ENCODE assay signal across 8 cellular contexts in genomic region chr11:11022126-11022730, GRCh38.
DNase-seq lines count a peak whose midpoint lies in the region; ATAC-seq and TF ChIP-seq lines count a peak whose summit lies in the region.

No MANE protein-coding gene starts in this region.

- H3K9me3 ChIP-seq in fibroblast of lung (ENCODE audit: control insufficient read depth, insufficient read depth, low read depth, low read length): no peaks in the 10 kb centered on the region

- CTCF ChIA-PET in GM10248 (lab: Yijun Ruan, JAX): interaction anchor here (0.9 to 5.3 kb wide), 15 partner anchors 10 to 766 kb away, joined by 3 to 57 read pairs (median 7); no protein-coding TSS in a partner anchor
- CTCF ChIA-PET in activated CD4-positive, alpha-beta memory T cell treated with anti-CD3 and anti-CD28 coated beads for 36 hours (lab: Charles Lee): interaction anchor here (0.7 to 7.4 kb wide), 12 partner anchors 16 to 1425 kb away, joined by 3 to 83 read pairs (median 4); partner anchors contain the start of gene EIF4G2

- H3K4me1 Mint-ChIP-seq in activated CD4-positive, alpha-beta memory T cell treated with anti-CD3 and anti-CD28 coated beads for 36 hours (ENCODE audit: low read depth): no peaks in the 10 kb centered on the region

- no peaks in the 10 kb centered on the region for H3K27me3 ChIP-seq in fibroblast of lung (ENCODE audit: control insufficient read depth, insufficient read depth, low read length)

- H3K79me2 ChIP-seq in fibroblast of lung (ENCODE audit: control insufficient read depth, insufficient read depth, low read length): no peaks in the 10 kb centered on the region

- H3K36me3 Mint-ChIP-seq in activated CD4-positive, alpha-beta memory T cell treated with anti-CD3 and anti-CD28 coated beads for 36 hours: no peaks in the 10 kb centered on the region

- no peaks in the 10 kb centered on the region for H3K9me3 Mint-ChIP-seq in activated CD4-positive, alpha-beta memory T cell treated with anti-CD3 and anti-CD28 coated beads for 36 hours

- no peak overlapping the region for H3K4me2 ChIP-seq in fibroblast of lung (ENCODE audit: extremely low read depth, insufficient read depth, low read length)

- H3K27ac ChIP-seq in fibroblast of lung (ENCODE audit: insufficient read depth, low read length): no peak overlapping the region

- DNase-seq in AG08395 (ENCODE audit: low spot score) (peak; percentile 61), GM10248 (ENCODE audit: extremely low spot score) (peak; percentile 40), OCI-M1 (lab: John Stamatoyannopoulos, UW) (peak; percentile 65), fibroblast of lung (ENCODE audit: low read depth in 2 of 2) (peak in 1 of 2 donors; percentile 52), superior temporal gyrus (ENCODE audit: extremely low spot score) (peak; percentile 85)
- DNase-seq in activated CD4-positive, alpha-beta memory T cell treated with anti-CD3 and anti-CD28 coated beads for 36 hours: no peak

- no peaks in the 10 kb centered on the region for H3K27me3 Mint-ChIP-seq in activated CD4-positive, alpha-beta memory T cell treated with anti-CD3 and anti-CD28 coated beads for 36 hours

- no peak overlapping the region for H3K4me3 Mint-ChIP-seq in activated CD4-positive, alpha-beta memory T cell treated with anti-CD3 and anti-CD28 coated beads for 36 hours

- intact Hi-C loops in activated CD4-positive, alpha-beta memory T cell treated with anti-CD3 and anti-CD28 coated beads for 36 hours (cut with micrococcal nuclease): loop anchor here (1.0 kb wide), 2 partner anchors 89 to 230 kb away; no protein-coding TSS in a partner anchor

- TF ChIP-seq CTCF in GM10248 (IDR thresholded peaks at IDR 0.05; ENCODE audit: control extremely low read depth, extremely low read depth, low read depth, missing control alignments) (peak; percentile 45), fibroblast of lung (conservative IDR thresholded peaks at IDR 0.05 in 1 of 2, IDR thresholded peaks at IDR 0.05 in 1 of 2; ENCODE audit: low read depth in 1 of 2, low read length in 2 of 2) (peak; percentile 32 to 52)

- POLR2A ChIA-PET in GM10248 (lab: Yijun Ruan, JAX): no interaction called here
- POLR2A ChIA-PET in activated CD4-positive, alpha-beta memory T cell treated with anti-CD3 and anti-CD28 coated beads for 36 hours (lab: Charles Lee): no interaction called here

- H3K4me1 ChIP-seq in fibroblast of lung (ENCODE audit: control insufficient read depth, extremely low read depth, insufficient read depth, low read length): peaks cover 8% of the 10 kb centered on the region

- no peak overlapping the region for H2AFZ ChIP-seq in fibroblast of lung (ENCODE audit: low read length)

- no peaks in the 10 kb centered on the region for H4K20me1 ChIP-seq in fibroblast of lung (ENCODE audit: control insufficient read depth, extremely low read depth, insufficient read depth, low read length)

- H3K36me3 ChIP-seq in fibroblast of lung (ENCODE audit: control insufficient read depth, insufficient read depth, low read length): no peaks in the 10 kb centered on the region

- no peak overlapping the region for H3K27ac Mint-ChIP-seq in activated CD4-positive, alpha-beta memory T cell treated with anti-CD3 and anti-CD28 coated beads for 36 hours

- no peak for ATAC-seq in GM19467 (IDR thresholded peaks at IDR 0.05; ENCODE audit: unreplicated experiment)
- ATAC-seq in HG03460 (IDR thresholded peaks at IDR 0.05; ENCODE audit: unreplicated experiment): no peak

- H3K4me3 ChIP-seq in fibroblast of lung (replicated peaks in 1 of 4; ENCODE audit: control extremely low read depth in 1 of 4, insufficient read depth in 1 of 4, low read depth in 3 of 4, low read length in 4 of 4): no peak overlapping the region

- H3K9ac ChIP-seq in fibroblast of lung (ENCODE audit: insufficient read depth, low read length): no peak overlapping the region
